Comparison of ENCODE assay signal across 10 cellular contexts in genomic region chr1:1274931-1275431, GRCh38. TPM values are rescaled to one million over a fixed set of nuclear protein-coding genes. Genes with fewer than 3 reads are reported as not detected.
DNase-seq lines count a peak whose midpoint lies in the region; ATAC-seq and TF ChIP-seq lines count a peak whose summit lies in the region.
"Had no signal": no experiment of that assay in that cellular context is flagged by ENCODE, and none has a peak within 500 bp of the region (broad histone marks: within the 10 kb centered on the region; RNA-seq: fewer than 3 reads in every experiment).

No MANE protein-coding gene starts in this region.

- H3K27me3 ChIP-seq in right lobe of liver: no peaks in the 10 kb centered on the region
- no peaks in the 10 kb centered on the region for H3K27me3 ChIP-seq in tibial artery
- no peaks in the 10 kb centered on the region for H3K27me3 ChIP-seq in ascending aorta

- TF ChIP-seq CTCF in right lobe of liver (IDR thresholded peaks at IDR 0.05): no peak
- no peak for TF ChIP-seq CTCF in tibial artery (IDR thresholded peaks at IDR 0.05)
- TF ChIP-seq CTCF in ascending aorta (IDR thresholded peaks at IDR 0.05): no peak

- H3K27me3 Mint-ChIP-seq in activated naive CD4-positive, alpha-beta T cell treated with anti-CD3 and anti-CD28 coated beads, Interleukin-2, amount 50 U/mL, for 24 hours: no peaks in the 10 kb centered on the region
- no peaks in the 10 kb centered on the region for H3K27me3 Mint-ChIP-seq in activated CD8-positive, alpha-beta T cell treated with anti-CD3 and anti-CD28 coated beads, Interleukin-2, amount 10 ng/mL, durations not matched to agents 7 days and 5 days (ENCODE audit: low read depth)

- WGBS in right lobe of liver (ENCODE audit: insufficient coverage, low coverage, low lambda C conversion rate, missing lambda C conversion rate): 93% methylated on average over 3 of the region's 15 CpGs

- CTCF ChIA-PET in activated CD8-positive, alpha-beta T cell treated with anti-CD3 and anti-CD28 coated beads, Interleukin-2, amount 10 ng/mL, durations not matched to agents 7 days and 5 days (lab: Charles Lee): no interaction called here

- H3K4me3 Mint-ChIP-seq in activated naive CD4-positive, alpha-beta T cell treated with anti-CD3 and anti-CD28 coated beads, Interleukin-2, amount 50 U/mL, for 24 hours: peak overlapping the region; percentile 73
- peak overlapping the region; percentile 63 for H3K4me3 Mint-ChIP-seq in activated CD8-positive, alpha-beta T cell treated with anti-CD3 and anti-CD28 coated beads, Interleukin-2, amount 10 ng/mL, durations not matched to agents 7 days and 5 days

- H3K36me3 Mint-ChIP-seq in activated naive CD4-positive, alpha-beta T cell treated with anti-CD3 and anti-CD28 coated beads, Interleukin-2, amount 50 U/mL, for 24 hours: peaks cover 2% of the 10 kb centered on the region
- H3K36me3 Mint-ChIP-seq in activated CD8-positive, alpha-beta T cell treated with anti-CD3 and anti-CD28 coated beads, Interleukin-2, amount 10 ng/mL, durations not matched to agents 7 days and 5 days (ENCODE audit: low read depth): peaks cover 25% of the 10 kb centered on the region

- no peak overlapping the region for H3K27ac Mint-ChIP-seq in activated naive CD4-positive, alpha-beta T cell treated with anti-CD3 and anti-CD28 coated beads, Interleukin-2, amount 50 U/mL, for 24 hours
- peak overlapping the region; percentile 55 for H3K27ac Mint-ChIP-seq in activated CD8-positive, alpha-beta T cell treated with anti-CD3 and anti-CD28 coated beads, Interleukin-2, amount 10 ng/mL, durations not matched to agents 7 days and 5 days

- H3K4me1 Mint-ChIP-seq in activated naive CD4-positive, alpha-beta T cell treated with anti-CD3 and anti-CD28 coated beads, Interleukin-2, amount 50 U/mL, for 24 hours: peaks cover 28% of the 10 kb centered on the region
- peaks cover 35% of the 10 kb centered on the region for H3K4me1 Mint-ChIP-seq in activated CD8-positive, alpha-beta T cell treated with anti-CD3 and anti-CD28 coated beads, Interleukin-2, amount 10 ng/mL, durations not matched to agents 7 days and 5 days (ENCODE audit: low read depth)

- intact Hi-C loops in right lobe of liver (cut with DNase I) (no loop called here), tibial artery (cut with DNase I; ENCODE audit: low total_unique reads) (no loop called here), ascending aorta (cut with DNase I) (loop anchor here (2.0 kb wide), 1 partner anchor 30 kb away; no protein-coding TSS in a partner anchor)

- DNase-seq in activated naive CD4-positive, alpha-beta T cell treated with Interleukin-2 at 50 U/mL for 16 hours: no peak
- no peak for DNase-seq in activated CD8-positive, alpha-beta T cell treated with anti-CD3 and anti-CD28 coated beads, Interleukin-2, amount 10 ng/mL, durations not matched to agents 7 days and 5 days
- peak in 2 of 3 donors; percentile 48 to 52 for DNase-seq in right lobe of liver
- no peak for DNase-seq in tibial artery
- DNase-seq in NCI-H345 treated with DMSO at 0.1 percent for 48 hours (lab: John Stamatoyannopoulos, UW; ENCODE audit: unreplicated experiment): no peak
- DNase-seq in ascending aorta (ENCODE audit: low spot score in 2 of 2): no peak
- DNase-seq: NCI-H774 had no signal

- H3K4me3 ChIP-seq in right lobe of liver (peak overlapping the region in 1 of 3 donors; percentile 82), tibial artery (peak overlapping the region; percentile 80 to 86), ascending aorta (peak overlapping the region in 1 of 2 donors; percentile 97)

- H3K36me3 ChIP-seq in right lobe of liver (no peaks in the 10 kb centered on the region), tibial artery (no peaks in the 10 kb centered on the region), ascending aorta (no peaks in the 10 kb centered on the region)
- H3K36me3 ChIP-seq: prostate gland had no signal

- no peak for ATAC-seq in activated CD8-positive, alpha-beta T cell treated with anti-CD3 and anti-CD28 coated beads, Interleukin-2, amount 10 ng/mL, durations not matched to agents 7 days and 5 days
- ATAC-seq in right lobe of liver (no peak), GM19467 (IDR thresholded peaks at IDR 0.05; ENCODE audit: unreplicated experiment) (no peak)

- POLR2A ChIA-PET in activated CD8-positive, alpha-beta T cell treated with anti-CD3 and anti-CD28 coated beads, Interleukin-2, amount 10 ng/mL, durations not matched to agents 7 days and 5 days (lab: Charles Lee): no interaction called here

- H3K9me3 ChIP-seq in right lobe of liver (no peaks in the 10 kb centered on the region), tibial artery (no peaks in the 10 kb centered on the region), ascending aorta (no peaks in the 10 kb centered on the region)
- H3K9me3 ChIP-seq: prostate gland had no signal

- H3K27ac ChIP-seq in right lobe of liver: no peak overlapping the region
- peak overlapping the region in 1 of 2 donors; percentile 76 for H3K27ac ChIP-seq in tibial artery
- H3K27ac ChIP-seq in ascending aorta: no peak overlapping the region

- H3K4me1 ChIP-seq in right lobe of liver (peaks cover 0 to 22% (median 10%) of the 10 kb centered on the region in 4 donors), tibial artery (peaks cover 4 to 45% (median 36%) of the 10 kb centered on the region in 4 donors), ascending aorta (peaks cover 29 to 38% of the 10 kb centered on the region in 2 donors)

- no peaks in the 10 kb centered on the region for H3K9me3 Mint-ChIP-seq in activated naive CD4-positive, alpha-beta T cell treated with anti-CD3 and anti-CD28 coated beads, Interleukin-2, amount 50 U/mL, for 24 hours
- no peaks in the 10 kb centered on the region for H3K9me3 Mint-ChIP-seq in activated CD8-positive, alpha-beta T cell treated with anti-CD3 and anti-CD28 coated beads, Interleukin-2, amount 10 ng/mL, durations not matched to agents 7 days and 5 days (ENCODE audit: insufficient read depth)

- no peak for TF ChIP-seq POLR2A in right lobe of liver (IDR thresholded peaks at IDR 0.05)

RNA-seq across cellular contexts. Expression of gene UBE2J2, which starts 1.3 kb away (rescaled TPM):
- total RNA-seq in activated CD8-positive, alpha-beta T cell treated with anti-CD3 and anti-CD28 coated beads, Interleukin-2, amount 10 ng/mL, durations not matched to agents 7 days and 5 days: 10 to 100 TPM; 62.3 to 67.5 TPM
- 10 to 100 TPM; 25.5 to 30.6 (median 26.9) TPM for total RNA-seq in right lobe of liver
- total RNA-seq in ascending aorta: 25.2 TPM

RNA-seq across cellular contexts. Expression of gene SCNN1D, which starts 5.3 kb away (rescaled TPM):
- 1 to 10 TPM; 3.4 to 3.6 TPM for total RNA-seq in activated CD8-positive, alpha-beta T cell treated with anti-CD3 and anti-CD28 coated beads, Interleukin-2, amount 10 ng/mL, durations not matched to agents 7 days and 5 days
- 1 to 10 TPM; 1.7 to 6.2 (median 3.4) TPM for total RNA-seq in right lobe of liver
- total RNA-seq in ascending aorta: 0.32 TPM

RNA-seq across cellular contexts. Expression of gene C1QTNF12, which starts 28.5 kb away (rescaled TPM):
- 1 to 10 TPM; 1.8 to 2.2 TPM for total RNA-seq in activated CD8-positive, alpha-beta T cell treated with anti-CD3 and anti-CD28 coated beads, Interleukin-2, amount 10 ng/mL, durations not matched to agents 7 days and 5 days
- total RNA-seq in right lobe of liver: 1 to 10 TPM in 4 of 6 experiments, under 1 TPM in 1, not detected in 1; 0.40 to 4.0 (median 1.1) TPM
- total RNA-seq in ascending aorta: not detected

RNA-seq across cellular contexts. Expression of gene ACAP3, which starts 32.7 kb away (rescaled TPM):
- 10 to 100 TPM; 65.2 to 87.3 TPM for total RNA-seq in activated CD8-positive, alpha-beta T cell treated with anti-CD3 and anti-CD28 coated beads, Interleukin-2, amount 10 ng/mL, durations not matched to agents 7 days and 5 days
- total RNA-seq in right lobe of liver (10 to 100 TPM; 20.1 to 28.0 (median 22.0) TPM), ascending aorta (105 TPM)

RNA-seq across cellular contexts. Expression of gene PUSL1, which starts 33.4 kb away (rescaled TPM):
- 10 to 100 TPM; 24.0 to 26.2 TPM for total RNA-seq in activated CD8-positive, alpha-beta T cell treated with anti-CD3 and anti-CD28 coated beads, Interleukin-2, amount 10 ng/mL, durations not matched to agents 7 days and 5 days
- 10 to 100 TPM in 2 of 6 experiments, 1 to 10 TPM in 4; 5.6 to 21.6 (median 8.4) TPM for total RNA-seq in right lobe of liver
- total RNA-seq in ascending aorta: 28.3 TPM

Comparison
In these comparisons a context has a peak if more than half of its experiments do, and no peak if none do; other contexts are left out.
1. DNase-seq: peak in right lobe of liver (2 of 3); none in activated naive CD4-positive, alpha-beta T cell treated with Interleukin-2 at 50 U/mL for 16 hours (single experiment), activated CD8-positive, alpha-beta T cell treated with anti-CD3 and anti-CD28 coated beads, Interleukin-2, amount 10 ng/mL, durations not matched to agents 7 days and 5 days (single experiment), tibial artery (0 of 2), NCI-H345 treated with DMSO at 0.1 percent for 48 hours (single experiment) and ascending aorta (0 of 2).